In genomic region chr22:29883045-29883830, GRCh38 we compare ENCODE assay signal across 8 cellular contexts. TPM values are rescaled to one million over a fixed set of nuclear protein-coding genes. Genes with fewer than 3 reads are reported as not detected.
DNase-seq lines count a peak whose midpoint lies in the region; ATAC-seq, FAIRE-seq and TF ChIP-seq lines count a peak whose summit lies in the region.

TSS of gene MTMR3 (plus strand) at chr22:29883174. CDS start at chr22:29971060, 87,886 bp downstream.

- no peaks in the 10 kb centered on the region for H3K9me3 ChIP-seq in A549

- peak; percentile 42 for TF ChIP-seq POLR2A in A549 (IDR thresholded peaks at IDR 0.05; ENCODE audit: low read length)

- DNase-seq in A549 (ENCODE audit: low read depth in 1 of 2, low spot score in 1 of 2) (peak; percentile 42 to 89), NCI-H446 treated with DMSO at 0.1 percent for 48 hours (lab: John Stamatoyannopoulos, UW) (peak; percentile 79), left colon (peak; percentile 94 to 98)
- DNase-seq in activated CD4-positive, alpha-beta T cell treated with anti-CD3 and anti-CD28 coated beads for 48 hours = peak; percentile 96
- peak; percentile 89 to 96 for DNase-seq in stimulated activated CD4-positive, alpha-beta T cell treated with anti-CD3 and anti-CD28 coated beads, Interleukin-1b, Interleukin-23, amount 100 ng/mL, for 4 hours (ENCODE audit: low read depth in 2 of 2)

- ATAC-seq in A549 = peak; percentile 92 to 96
- ATAC-seq in GM18858 (IDR thresholded peaks at IDR 0.05; ENCODE audit: unreplicated experiment) = peak; percentile 62
- peak; percentile 73 for ATAC-seq in HG03139 (IDR thresholded peaks at IDR 0.05; ENCODE audit: unreplicated experiment)
- peak; percentile 93 for ATAC-seq in left colon

- TF ChIP-seq EP300 in A549 (IDR thresholded peaks at IDR 0.05) = no peak

- 0% methylated on average over 5 of the region's 88 CpGs for WGBS in A549 (ENCODE audit: missing lambda C conversion rate)

- FAIRE-seq in A549 (lab: Jason Lieb, UNC) = no peak

- POLR2A ChIA-PET in A549 (lab: Yijun Ruan, JAX) = interaction anchor here (0.6 to 0.8 kb wide), 4 partner anchors 45 to 117 kb away, joined by 3 to 4 read pairs (median 3); partner anchors contain the start of genes ASCC2 and ZMAT5

- TF ChIP-seq RAD21 in A549 (conservative IDR thresholded peaks at IDR 0.05 in 1 of 2, IDR thresholded peaks at IDR 0.05 in 1 of 2) = peak in 1 of 2 experiments; percentile 45; a peak in 2 of 5 replicates

- TF ChIP-seq CTCF in A549 (IDR thresholded peaks at IDR 0.05) = no peak; the same call in 2 of the 3 replicates

- intact Hi-C loops in left colon (cut with DNase I, micrococcal nuclease) = no loop called here

- peak within 1 kb of the TSS; percentile 71 for H3K4me2 ChIP-seq in A549

- peaks cover 14% of the 10 kb centered on the region; the same call in 2 of the 3 replicates for H3K4me1 ChIP-seq in A549

- CTCF ChIA-PET in A549 (lab: Yijun Ruan, JAX) = interaction anchor here (0.7 to 1.4 kb wide), 9 partner anchors 14 to 166 kb away, joined by 3 to 5 read pairs (median 3); no protein-coding TSS in a partner anchor

- peak within 1 kb of the TSS; percentile 91 to 99 for H3K27ac ChIP-seq in A549
- peak within 1 kb of the TSS; percentile 94 for H3K27ac ChIP-seq in cingulate gyrus (ENCODE audit: low read depth, low read length)

- peak within 1 kb of the TSS; percentile 88 for H3K4me3 ChIP-seq in A549

TF ChIP-seq in A549, 52 proteins besides CTCF, POLR2A, EP300 and RAD21:
- TF ChIP-seq PHF8 (IDR thresholded peaks at IDR 0.05; ENCODE audit: borderline replicate concordance, low read depth) (peak; percentile 26; the same call in 1 of the 2 replicates), ZFP36 (IDR thresholded peaks at IDR 0.05; ENCODE audit: borderline replicate concordance, partially characterized antibody) (no peak), SMC3 (IDR thresholded peaks at IDR 0.05) (peak; percentile 48; the same call in 2 of the 3 replicates), JUN (IDR thresholded peaks at IDR 0.05) (peak in 1 of 2 experiments; percentile 38; a peak in 1 of 5 replicates), HOXA7 (CRISPR knock-in tag; IDR thresholded peaks at IDR 0.05) (no peak), ZC3H11A (IDR thresholded peaks at IDR 0.05) (no peak)
TF ChIP-seq in A549: peak in this region for 3.

RNA-seq across cellular contexts. Expression of gene MTMR3, which starts in this region (rescaled TPM):
- 18.8 and 21.8 TPM in 2 replicates for polyA plus RNA-seq in A549 (2011; rRNA removed)
- polyA plus RNA-seq in A549 (2012; cell fraction: cytosol; rRNA removed) = 7.5 and 10.1 TPM in 2 replicates
- polyA plus RNA-seq in A549 (2012; cell fraction: nucleus; rRNA removed) = 31.3 and 43.4 TPM in 2 replicates
- 5.6 to 7.7 TPM (median 7.4 TPM) in 3 replicates for polyA plus RNA-seq in A549 (2017; fragmentation: RNase III; extraction: RNeasy Plus Mini Kit Qiagen cat#74134 plus additional on column Dnase treatment)
- polyA minus RNA-seq in A549 (2011; rRNA and poly(A)+ RNA removed) = 39.3 and 40.5 TPM in 2 replicates
- 10 to 100 TPM; 43.8 to 44.6 TPM for total RNA-seq in left colon

Comparison
In these comparisons a context has a peak if more than half of its experiments do, and no peak if none do; other contexts are left out.
1. Peak in every context shown above with its lines: DNase-seq, ATAC-seq, H3K4me3 ChIP-seq and H3K27ac ChIP-seq.